13 cellular contexts compared by ENCODE assay signal in the genomic region with DNA sequence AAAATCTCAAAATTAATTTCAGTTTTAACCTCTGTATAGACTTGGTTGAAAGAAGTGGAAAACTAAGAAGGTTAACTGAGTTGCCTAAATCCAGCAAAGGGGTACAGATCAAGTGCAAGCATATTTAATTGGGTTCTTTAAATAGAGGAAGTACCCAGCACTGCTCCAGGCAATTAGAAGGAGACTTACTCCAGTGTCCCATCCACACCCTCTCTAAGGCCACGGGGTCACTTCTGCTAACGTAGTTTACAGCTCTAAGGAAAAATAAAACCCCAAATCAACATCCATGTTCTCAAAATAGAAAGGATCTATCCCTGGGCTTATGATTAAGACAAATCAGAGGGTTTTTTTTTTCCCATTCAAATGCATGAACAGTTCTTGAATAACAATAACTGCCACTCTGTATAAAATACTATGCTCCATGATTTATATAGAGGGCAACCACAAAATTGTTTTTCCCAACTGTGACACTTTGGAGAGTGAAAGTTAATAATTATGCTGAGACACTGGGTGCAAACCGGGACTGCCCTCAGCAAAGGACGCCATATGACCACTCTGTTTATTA. TPM values are rescaled to one million over a fixed set of nuclear protein-coding genes. Genes with fewer than 3 reads are reported as not detected.
DNase-seq lines count a peak whose midpoint lies in the region; ATAC-seq and TF ChIP-seq lines count a peak whose summit lies in the region.
"Had no signal": no experiment of that assay in that cellular context is flagged by ENCODE, and none has a peak within 500 bp of the region (broad histone marks: within the 10 kb centered on the region; RNA-seq: fewer than 3 reads in every experiment).

No MANE protein-coding gene starts in this region.

- H4K20me1 ChIP-seq in osteoblast (ENCODE audit: insufficient read depth, low read length) = no peaks in the 10 kb centered on the region

- peaks cover 2% of the 10 kb centered on the region for H3K36me3 Mint-ChIP-seq in dendritic cell treated with granulocyte-macrophage colony-stimulating factor and Interleukin-4, amounts not matched to agents 40 ng/mL and 50 ng/mL, for 4 days (ENCODE audit: low read depth)

- H3K9me3 Mint-ChIP-seq in dendritic cell treated with granulocyte-macrophage colony-stimulating factor and Interleukin-4, amounts not matched to agents 40 ng/mL and 50 ng/mL, for 4 days = no peaks in the 10 kb centered on the region
- H3K9me3 Mint-ChIP-seq: stimulated activated naive CD8-positive, alpha-beta T cell treated with anti-CD3 and anti-CD28 coated beads, Interleukin-15, amount 100 ng/mL, for 72 hours had no signal

- H3K27ac ChIP-seq in osteoblast (ENCODE audit: low read depth, low read length) (no peak overlapping the region), WERI-Rb-1 (no peak overlapping the region)

- H3K27me3 Mint-ChIP-seq in dendritic cell treated with granulocyte-macrophage colony-stimulating factor and Interleukin-4, amounts not matched to agents 40 ng/mL and 50 ng/mL, for 4 days = no peaks in the 10 kb centered on the region

- peak overlapping the region; percentile 50 for H3K4me3 Mint-ChIP-seq in dendritic cell treated with granulocyte-macrophage colony-stimulating factor and Interleukin-4, amounts not matched to agents 40 ng/mL and 50 ng/mL, for 4 days

- peak overlapping the region; percentile 25 for H3K4me2 ChIP-seq in osteoblast (ENCODE audit: insufficient read depth, low read length)

- peak; percentile 38 for DNase-seq in NCI-H748 (lab: John Stamatoyannopoulos, UW; ENCODE audit: unreplicated experiment)
- no peak for DNase-seq in NCI-H748 treated with DMSO at 0.1 percent for 48 hours (lab: John Stamatoyannopoulos, UW)
- DNase-seq in MV-4-11 (lab: John Stamatoyannopoulos, UW) = peak; percentile 73
- no peak for DNase-seq in osteoblast (ENCODE audit: insufficient read length, low spot score, missing footprints)
- no peak for DNase-seq in WERI-Rb-1
- DNase-seq: effector CD8-positive, alpha-beta T cell; EL; H7; NCI-H1048; stimulated activated naive CD8-positive, alpha-beta T cell treated with anti-CD3 and anti-CD28 coated beads, Interleukin-15, amount 100 ng/mL, for 72 hours had no signal

- no peak overlapping the region for H2AFZ ChIP-seq in osteoblast (ENCODE audit: low read length)

- peaks cover 22% of the 10 kb centered on the region for H3K79me2 ChIP-seq in osteoblast (ENCODE audit: insufficient read depth, low read length)

- peak overlapping the region; percentile 79 for H3K27ac Mint-ChIP-seq in dendritic cell treated with granulocyte-macrophage colony-stimulating factor and Interleukin-4, amounts not matched to agents 40 ng/mL and 50 ng/mL, for 4 days
- H3K27ac Mint-ChIP-seq: stimulated activated naive CD8-positive, alpha-beta T cell treated with anti-CD3 and anti-CD28 coated beads, Interleukin-15, amount 100 ng/mL, for 72 hours had no signal

- H3K4me1 Mint-ChIP-seq in dendritic cell treated with granulocyte-macrophage colony-stimulating factor and Interleukin-4, amounts not matched to agents 40 ng/mL and 50 ng/mL, for 4 days (ENCODE audit: low read depth) = peaks cover 48% of the 10 kb centered on the region

- TF ChIP-seq CTCF in osteoblast (IDR thresholded peaks at IDR 0.05; ENCODE audit: extremely low read depth, low read depth, low read length) (no peak), WERI-Rb-1 (IDR thresholded peaks at IDR 0.05; ENCODE audit: low read depth, low read length) (no peak)

- H3K36me3 ChIP-seq in osteoblast (ENCODE audit: insufficient read depth, low read length) (no peaks in the 10 kb centered on the region), WERI-Rb-1 (peaks cover 6% of the 10 kb centered on the region)

- no peak overlapping the region for H3K4me3 ChIP-seq in osteoblast (ENCODE audit: insufficient read depth, low read length)
- no peak overlapping the region for H3K4me3 ChIP-seq in WERI-Rb-1 (ENCODE audit: low read depth, low read length)

- H3K27me3 ChIP-seq in osteoblast (ENCODE audit: insufficient read depth, low read length) (no peaks in the 10 kb centered on the region), WERI-Rb-1 (ENCODE audit: insufficient read depth, low read depth, severe bottlenecking) (no peaks in the 10 kb centered on the region)

- no peak for ATAC-seq in GM19467 (IDR thresholded peaks at IDR 0.05; ENCODE audit: unreplicated experiment)
- no peak for ATAC-seq in HG02798 (IDR thresholded peaks at IDR 0.05; ENCODE audit: poor library complexity, unreplicated experiment)
- ATAC-seq: stimulated activated naive CD8-positive, alpha-beta T cell treated with anti-CD3 and anti-CD28 coated beads, Interleukin-15, amount 100 ng/mL, for 72 hours had no signal

- H3K4me1 ChIP-seq in osteoblast (ENCODE audit: insufficient read depth, low read length) = peaks cover 2% of the 10 kb centered on the region

- intact Hi-C loops in dendritic cell treated with granulocyte-macrophage colony-stimulating factor and Interleukin-4, amounts not matched to agents 40 ng/mL and 50 ng/mL, for 4 days (cut with micrococcal nuclease) = loop anchor here (10.0 kb wide), 1 partner anchor 279 kb away; the partner anchor contains the start of genes BRCA2 and ZAR1L

- H3K9me3 ChIP-seq in osteoblast (ENCODE audit: low read depth, low read length) = no peaks in the 10 kb centered on the region
- H3K9me3 ChIP-seq in WERI-Rb-1 (ENCODE audit: severe bottlenecking) = no peaks in the 10 kb centered on the region

RNA-seq across cellular contexts. Expression of gene FRY, which starts 4.6 kb away (rescaled TPM):
- total RNA-seq in osteoblast = 8.3 and 12.3 TPM in 2 replicates

Comparison
In these comparisons a context has a peak if more than half of its experiments do, and no peak if none do; other contexts are left out.
1. DNase-seq: peak in NCI-H748 (single experiment) and MV-4-11 (single experiment); none in NCI-H748 treated with DMSO at 0.1 percent for 48 hours (single experiment), osteoblast (single experiment) and WERI-Rb-1 (single experiment).